In genomic region chr1:4760088-4760487, GRCh38 we compare ENCODE assay signal across 2 cellular contexts.
TF ChIP-seq lines count a peak whose summit lies in the region.

No MANE protein-coding gene starts in this region.

TF ChIP-seq in HepG2, 621 proteins besides CTCF, POLR2A, EP300 and RAD21:
- TF ChIP-seq ZNF776 (CRISPR knock-in tag; IDR thresholded peaks at IDR 0.05): no peak
- TF ChIP-seq TAF15 (IDR thresholded peaks at IDR 0.05; ENCODE audit: low read depth, low read length, poor library complexity, severe bottlenecking): no peak
- TF ChIP-seq DPF2 (CRISPR knock-in tag; IDR thresholded peaks at IDR 0.05; ENCODE audit: borderline replicate concordance, low read depth): no peak
- TF ChIP-seq FOXP4 (CRISPR knock-in tag; IDR thresholded peaks at IDR 0.05): no peak
- no peak for TF ChIP-seq ZNF292 (CRISPR knock-in tag; IDR thresholded peaks at IDR 0.05; ENCODE audit: borderline replicate concordance, low read depth)
- peak; percentile 38 for TF ChIP-seq ZNF282 (IDR thresholded peaks at IDR 0.05; ENCODE audit: partially characterized antibody)
- TF ChIP-seq POGZ (CRISPR knock-in tag; IDR thresholded peaks at IDR 0.05): no peak
- no peak for TF ChIP-seq PHF21A (CRISPR knock-in tag; IDR thresholded peaks at IDR 0.05)
- TF ChIP-seq ZNF614 (CRISPR knock-in tag; IDR thresholded peaks at IDR 0.05; ENCODE audit: borderline replicate concordance): no peak
- no peak for TF ChIP-seq SRF (IDR thresholded peaks at IDR 0.05; ENCODE audit: low read depth, low read length)
- TF ChIP-seq ZNF17 (CRISPR knock-in tag; IDR thresholded peaks at IDR 0.05): no peak
- TF ChIP-seq FOXP1 (IDR thresholded peaks at IDR 0.05): 0 out of 2 replicates have a peak, but pooled peaks have one; percentile 32
- TF ChIP-seq FOXP1 (CRISPR knock-in tag; IDR thresholded peaks at IDR 0.05): no peak
- TF ChIP-seq SRSF1 (optimal IDR thresholded peaks at IDR 0.05; ENCODE audit: low read depth, low read length): no peak
- no peak for TF ChIP-seq CHCHD3 (CRISPR knock-in tag; IDR thresholded peaks at IDR 0.05)
- no peak for TF ChIP-seq TP53 (CRISPR knock-in tag; conservative IDR thresholded peaks at IDR 0.05)
- TF ChIP-seq ZNF691 (CRISPR knock-in tag; IDR thresholded peaks at IDR 0.05; ENCODE audit: borderline replicate concordance, low read depth): no peak
- TF ChIP-seq TBP (CRISPR knock-in tag; IDR thresholded peaks at IDR 0.05): no peak
- no peak for TF ChIP-seq CAMTA2 (CRISPR knock-in tag; IDR thresholded peaks at IDR 0.05; ENCODE audit: borderline replicate concordance)
- TF ChIP-seq KDM5B (CRISPR knock-in tag; IDR thresholded peaks at IDR 0.05; ENCODE audit: borderline replicate concordance): no peak
- TF ChIP-seq MNT (IDR thresholded peaks at IDR 0.05): peak; percentile 88
- TF ChIP-seq ZNF160 (CRISPR knock-in tag; IDR thresholded peaks at IDR 0.05): no peak
- TF ChIP-seq ZNF329 (CRISPR knock-in tag; IDR thresholded peaks at IDR 0.05; ENCODE audit: low read depth): no peak
- TF ChIP-seq TRIM22 (IDR thresholded peaks at IDR 0.05): 0 out of 2 replicates have a peak, but pooled peaks have one; percentile 74
- no peak for TF ChIP-seq NFYC (CRISPR knock-in tag; IDR thresholded peaks at IDR 0.05)
- no peak for TF ChIP-seq KMT2A (CRISPR knock-in tag; IDR thresholded peaks at IDR 0.05)
- TF ChIP-seq ZNF770 (CRISPR knock-in tag; IDR thresholded peaks at IDR 0.05): no peak
- peak; percentile 93; the same call in 1 of the 2 replicates for TF ChIP-seq NONO (IDR thresholded peaks at IDR 0.05)
- TF ChIP-seq NONO (CRISPR knock-in tag; conservative IDR thresholded peaks at IDR 0.05): no peak

TF ChIP-seq in H1, 55 proteins besides CTCF, POLR2A, EP300 and RAD21:
- TF ChIP-seq ASH2L (IDR thresholded peaks at IDR 0.05; ENCODE audit: low read length) (no peak), SUZ12 (IDR thresholded peaks at IDR 0.05; ENCODE audit: low read length) (no peak), RXRA (IDR thresholded peaks at IDR 0.05; ENCODE audit: insufficient read depth, low read depth, low read length) (no peak), E2F6 (IDR thresholded peaks at IDR 0.05) (no peak), EGR1 (IDR thresholded peaks at IDR 0.05; ENCODE audit: borderline replicate concordance, low read depth, low read length) (no peak), USF2 (IDR thresholded peaks at IDR 0.05; ENCODE audit: low read length) (no peak), KDM1A (IDR thresholded peaks at IDR 0.05; ENCODE audit: borderline replicate concordance, low read length) (no peak), BACH1 (IDR thresholded peaks at IDR 0.05; ENCODE audit: low read length) (no peak)
